Comparison of ENCODE assay signal across 8 cellular contexts in the genomic region with DNA sequence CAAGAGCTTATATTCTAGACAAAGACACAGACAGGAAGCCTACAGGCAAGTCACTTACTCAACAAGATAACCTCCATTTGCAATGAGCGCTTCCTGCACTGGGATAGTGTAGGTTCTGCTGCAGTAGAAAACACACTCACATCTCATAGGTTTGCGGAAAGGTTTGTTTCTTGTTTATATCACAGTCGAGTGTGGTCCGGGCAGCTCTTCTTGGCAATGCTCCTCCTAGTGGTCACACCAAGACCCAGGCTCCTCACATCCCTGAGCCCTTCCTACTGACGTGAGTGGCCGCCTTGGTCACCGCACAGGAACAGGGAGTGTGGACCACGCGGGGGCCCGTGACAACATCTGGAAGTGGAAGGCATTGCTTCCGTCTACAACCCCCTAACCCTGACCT. TPM values are rescaled to one million over a fixed set of nuclear protein-coding genes. Genes with fewer than 3 reads are reported as not detected.
DNase-seq lines count a peak whose midpoint lies in the region; ATAC-seq, FAIRE-seq and TF ChIP-seq lines count a peak whose summit lies in the region.

No MANE protein-coding gene starts in this region.

- DNase-seq in GM10266 (ENCODE audit: extremely low spot score) (no peak), NCI-H2227 (lab: John Stamatoyannopoulos, UW; ENCODE audit: unreplicated experiment) (peak; percentile 62), endodermal cell (peak; percentile 86), pancreas (peak in 1 of 6 donors; percentile 45)
- no peak for DNase-seq in activated CD4-positive, alpha-beta T cell treated with anti-CD3 and anti-CD28 coated beads, Interleukin-2, amount 10 ng/mL, durations not matched to agents 7 days and 5 days

- no peaks in the 10 kb centered on the region for H3K36me3 Mint-ChIP-seq in endodermal cell (ENCODE audit: low read depth)
- H3K36me3 Mint-ChIP-seq in activated CD4-positive, alpha-beta T cell treated with anti-CD3 and anti-CD28 coated beads, Interleukin-2, amount 10 ng/mL, durations not matched to agents 7 days and 5 days (ENCODE audit: low read depth), result no peaks in the 10 kb centered on the region

- no peaks in the 10 kb centered on the region for H3K36me3 ChIP-seq in endodermal cell (ENCODE audit: control insufficient read depth, insufficient read depth, low read length)
- no peaks in the 10 kb centered on the region for H3K36me3 ChIP-seq in pancreas

- H3K9me3 Mint-ChIP-seq in endodermal cell, result peaks cover 16% of the 10 kb centered on the region
- H3K9me3 Mint-ChIP-seq in activated CD4-positive, alpha-beta T cell treated with anti-CD3 and anti-CD28 coated beads, Interleukin-2, amount 10 ng/mL, durations not matched to agents 7 days and 5 days, result peaks cover 2% of the 10 kb centered on the region

- 35 to 41% methylated on average over 3 to 11 of the region's 11 CpGs for WGBS in endodermal cell (ENCODE audit: insufficient coverage in 1 of 2, insufficient read length in 1 of 2), 2 experiments
- WGBS in pancreas, 2 donors, result 12 to 14% methylated on average over 11 of the region's 11 CpGs

- FAIRE-seq in pancreas (lab: Jason Lieb, UNC), result no peak

- TF ChIP-seq CTCF in GM10266 (IDR thresholded peaks at IDR 0.05; ENCODE audit: control insufficient read depth, insufficient read depth, low read depth, missing control alignments) (peak; percentile 29), endodermal cell (conservative IDR thresholded peaks at IDR 0.05) (peak; percentile 86), pancreas (IDR thresholded peaks at IDR 0.05) (peak in 2 of 4 donors; percentile 9 to 13)

- no peak overlapping the region for H3K27ac Mint-ChIP-seq in endodermal cell
- no peak overlapping the region for H3K27ac Mint-ChIP-seq in activated CD4-positive, alpha-beta T cell treated with anti-CD3 and anti-CD28 coated beads, Interleukin-2, amount 10 ng/mL, durations not matched to agents 7 days and 5 days

- no peak overlapping the region for H3K4me3 Mint-ChIP-seq in endodermal cell
- H3K4me3 Mint-ChIP-seq in activated CD4-positive, alpha-beta T cell treated with anti-CD3 and anti-CD28 coated beads, Interleukin-2, amount 10 ng/mL, durations not matched to agents 7 days and 5 days, result no peak overlapping the region

- ATAC-seq in pancreas (peak in 3 of 4 donors; percentile 30 to 59 (median 46)), GM19035 (IDR thresholded peaks at IDR 0.05; ENCODE audit: unreplicated experiment) (no peak), HG02981 (IDR thresholded peaks at IDR 0.05; ENCODE audit: unreplicated experiment) (no peak), HG03439 (IDR thresholded peaks at IDR 0.05; ENCODE audit: unreplicated experiment) (no peak)

- CTCF ChIA-PET in activated CD4-positive, alpha-beta T cell treated with anti-CD3 and anti-CD28 coated beads, Interleukin-2, amount 10 ng/mL, durations not matched to agents 7 days and 5 days (lab: Charles Lee), result interaction anchor here (1.2 kb wide), 1 partner anchor 10 kb away, joined by 3 read pairs; no protein-coding TSS in a partner anchor

- no peak overlapping the region for H3K27ac ChIP-seq in endodermal cell (ENCODE audit: low read depth, low read length)
- H3K27ac ChIP-seq in pancreas, result no peak overlapping the region

- peaks cover 38% of the 10 kb centered on the region for H3K27me3 Mint-ChIP-seq in endodermal cell (ENCODE audit: insufficient read depth)
- H3K27me3 Mint-ChIP-seq in activated CD4-positive, alpha-beta T cell treated with anti-CD3 and anti-CD28 coated beads, Interleukin-2, amount 10 ng/mL, durations not matched to agents 7 days and 5 days, result peaks cover 26% of the 10 kb centered on the region

- H3K4me1 ChIP-seq in endodermal cell (ENCODE audit: control insufficient read depth, insufficient read depth, low read length) (no peaks in the 10 kb centered on the region), pancreas (no peaks in the 10 kb centered on the region)

- intact Hi-C loops in pancreas (cut with DNase I), result no loop called here

- no peaks in the 10 kb centered on the region for H3K4me1 Mint-ChIP-seq in endodermal cell
- H3K4me1 Mint-ChIP-seq in activated CD4-positive, alpha-beta T cell treated with anti-CD3 and anti-CD28 coated beads, Interleukin-2, amount 10 ng/mL, durations not matched to agents 7 days and 5 days, result no peaks in the 10 kb centered on the region

- peaks cover 18% of the 10 kb centered on the region for H3K27me3 ChIP-seq in endodermal cell (ENCODE audit: control insufficient read depth, insufficient read depth, low read length, poor library complexity, severe bottlenecking)
- H3K27me3 ChIP-seq in pancreas, result no peaks in the 10 kb centered on the region

- no peak overlapping the region for H3K4me3 ChIP-seq in endodermal cell (ENCODE audit: low read length)
- no peak overlapping the region for H3K4me3 ChIP-seq in pancreas

- POLR2A ChIA-PET in activated CD4-positive, alpha-beta T cell treated with anti-CD3 and anti-CD28 coated beads, Interleukin-2, amount 10 ng/mL, durations not matched to agents 7 days and 5 days (lab: Charles Lee), result no interaction called here

- H3K9ac ChIP-seq in endodermal cell (ENCODE audit: extremely low read depth, low read length, poor library complexity, severe bottlenecking), result no peak overlapping the region

- H3K9me3 ChIP-seq in endodermal cell (ENCODE audit: control insufficient read depth, low read length) (no peaks in the 10 kb centered on the region), pancreas (no peaks in the 10 kb centered on the region)

RNA-seq across cellular contexts. Expression of a gene that starts 48.0 kb away (rescaled TPM):
- 1 to 10 TPM; 2.6 to 7.3 TPM for total RNA-seq in endodermal cell
- 6.3 TPM for polyA plus RNA-seq in endodermal cell (2013, experiment 1 of 2)
- polyA plus RNA-seq in endodermal cell (2013, experiment 2 of 2), result 6.3 TPM
- under 1 TPM; 0.09 to 0.63 (median 0.24) TPM for total RNA-seq in pancreas
- 1 to 10 TPM; 1.0 to 2.2 TPM for polyA plus RNA-seq in pancreas
- total RNA-seq in activated CD4-positive, alpha-beta T cell treated with anti-CD3 and anti-CD28 coated beads, Interleukin-2, amount 10 ng/mL, durations not matched to agents 7 days and 5 days, result not detected

Comparison
In these comparisons a context has a peak if more than half of its experiments do, and no peak if none do; other contexts are left out.
1. DNase-seq: peak in NCI-H2227 (single experiment) and endodermal cell (single experiment); none in GM10266 (single experiment) and activated CD4-positive, alpha-beta T cell treated with anti-CD3 and anti-CD28 coated beads, Interleukin-2, amount 10 ng/mL, durations not matched to agents 7 days and 5 days (single experiment).
2. ATAC-seq: peak in pancreas (3 of 4); none in GM19035 (single experiment), HG02981 (single experiment) and HG03439 (single experiment).